ENCODE assay signal across 15 cellular contexts in genomic region chr13:113483504-113484287, GRCh38. TPM values are rescaled to one million over a fixed set of nuclear protein-coding genes. Genes with fewer than 3 reads are reported as not detected.
DNase-seq lines count a peak whose midpoint lies in the region; ATAC-seq lines count a peak whose summit lies in the region.
"Had no signal": no experiment of that assay in that cellular context is flagged by ENCODE, and none has a peak within 500 bp of the region (broad histone marks: within the 10 kb centered on the region; RNA-seq: fewer than 3 reads in every experiment).

No MANE protein-coding gene starts in this region.

- 69% methylated on average over 36 of the region's 36 CpGs for WGBS in right cardiac atrium

- intact Hi-C loops in right cardiac atrium (cut with DNase I), result no loop called here

- in situ Hi-C loops in G401 (cut with HindIII; ENCODE audit: low sequenced_read_pairs), result no loop called here

- peaks cover 2% of the 10 kb centered on the region for H3K4me1 ChIP-seq in right cardiac atrium (ENCODE audit: control insufficient read depth, insufficient read depth, low read length)
- H3K4me1 ChIP-seq: A549, colonic mucosa had no signal

- H3K9me3 ChIP-seq in right cardiac atrium (ENCODE audit: control insufficient read depth, low read length), result no peaks in the 10 kb centered on the region
- H3K9me3 ChIP-seq: A549, adrenal gland, colonic mucosa had no signal

- DNase-seq in G401 (ENCODE audit: low spot score) (peak; percentile 70), cerebellum (ENCODE audit: low spot score) (peak; percentile 31), right cardiac atrium (no peak), renal cortical epithelial cell (ENCODE audit: low read depth) (peak; percentile 11), SKM-1 (lab: John Stamatoyannopoulos, UW; ENCODE audit: unreplicated experiment) (no peak)
- DNase-seq in stimulated activated naive CD4-positive, alpha-beta T cell treated with Interleukin-2 at 50 U/mL for 16 hours (lab: John Stamatoyannopoulos, UW), result no peak
- DNase-seq: activated CD4-positive, CD25-positive, alpha-beta regulatory T cell; colonic mucosa; NCI-H1694 treated with DMSO at 0.1 percent for 48 hours; SIG-M5 had no signal

- peak overlapping the region; percentile 79 for H3K27ac ChIP-seq in right cardiac atrium (ENCODE audit: low read length)
- H3K27ac ChIP-seq: A549, adrenal gland, C4-2B, colonic mucosa had no signal

- H3K4me3 ChIP-seq in right cardiac atrium (ENCODE audit: low read length), result peak overlapping the region; percentile 21
- H3K4me3 ChIP-seq: A549, adrenal gland, colonic mucosa had no signal

- no peaks in the 10 kb centered on the region for H3K27me3 ChIP-seq in right cardiac atrium (ENCODE audit: control insufficient read depth, insufficient read depth)
- H3K27me3 ChIP-seq: adrenal gland, colonic mucosa had no signal

- ATAC-seq in right cardiac atrium, result peak; percentile 49 to 61
- ATAC-seq in HG03139 (IDR thresholded peaks at IDR 0.05; ENCODE audit: unreplicated experiment), result no peak
- no peak for ATAC-seq in GM18511 (IDR thresholded peaks at IDR 0.05; ENCODE audit: unreplicated experiment)
- ATAC-seq: A549 had no signal

RNA-seq across cellular contexts. Expression of gene DCUN1D2, which starts 6.8 kb away (rescaled TPM):
- 6.3 and 12.7 TPM in 2 replicates for total RNA-seq in G401 (2014; rRNA removed; shearing (Covaris generic))
- total RNA-seq in cerebellum (44.5 TPM), right cardiac atrium (100 to 1,000 TPM; 124 to 160 (median 142) TPM), renal cortical epithelial cell (6.6 and 25.8 TPM in 2 replicates)
- polyA plus RNA-seq in right cardiac atrium, result 91.6 TPM

RNA-seq across cellular contexts. Expression of gene ADPRHL1, which starts 30.4 kb away (rescaled TPM):
- 2.3 and 3.3 TPM in 2 replicates for total RNA-seq in G401 (2014; rRNA removed; shearing (Covaris generic))
- total RNA-seq in cerebellum, result 5.0 TPM
- total RNA-seq in right cardiac atrium, result 100 to 1,000 TPM; 320 to 446 (median 375) TPM
- polyA plus RNA-seq in right cardiac atrium, result 280 TPM
- total RNA-seq in renal cortical epithelial cell, result 3.8 and 5.6 TPM in 2 replicates

Comparison
In these comparisons a context has a peak if more than half of its experiments do, and no peak if none do; other contexts are left out.
1. DNase-seq: peak in G401 (single experiment), cerebellum (single experiment) and renal cortical epithelial cell (single experiment); none in right cardiac atrium (0 of 3), stimulated activated naive CD4-positive, alpha-beta T cell treated with Interleukin-2 at 50 U/mL for 16 hours (single experiment) and SKM-1 (single experiment).
2. ATAC-seq: peak in right cardiac atrium (2 of 2); none in HG03139 (single experiment) and GM18511 (single experiment).
3. RNA of gene ADPRHL1, which starts 30.4 kb away (total RNA-seq): 320 to 446 TPM in right cardiac atrium; 3.8 to 5.6 TPM in renal cortical epithelial cell, 5.0 TPM in cerebellum (single experiment) and 2.3 to 3.3 TPM in G401; every median in the first group is over 10 times any median in the second.